In genomic region chr3:189981668-189982067, GRCh38 we compare ENCODE assay signal across 9 cellular contexts.
DNase-seq lines count a peak whose midpoint lies in the region; ATAC-seq and TF ChIP-seq lines count a peak whose summit lies in the region.
"Had no signal": no experiment of that assay in that cellular context is flagged by ENCODE, and none has a peak within 500 bp of the region (broad histone marks: within the 10 kb centered on the region; RNA-seq: fewer than 3 reads in every experiment).

No MANE protein-coding gene starts in this region.

- ATAC-seq in thoracic aorta (ENCODE audit: insufficient number of reproducible peaks, low FRiP score, low read depth) (peak; percentile 64), GM21529 (IDR thresholded peaks at IDR 0.05; ENCODE audit: unreplicated experiment) (no peak)

- in situ Hi-C loops in astrocyte of the spinal cord (cut with HindIII; ENCODE audit: low sequenced_read_pairs) = no loop called here

- no peaks in the 10 kb centered on the region for H3K9me3 ChIP-seq in thoracic aorta

- H3K4me3 ChIP-seq in astrocyte of the spinal cord (ENCODE audit: low read depth, low read length) (no peak overlapping the region), thoracic aorta (no peak overlapping the region)

- H3K27ac ChIP-seq in thoracic aorta = no peak overlapping the region

- H3K36me3 ChIP-seq in thoracic aorta = no peaks in the 10 kb centered on the region

- TF ChIP-seq CTCF in astrocyte of the spinal cord (IDR thresholded peaks at IDR 0.05; ENCODE audit: low read depth, low read length) (no peak), thoracic aorta (IDR thresholded peaks at IDR 0.05) (no peak)

- H3K4me1 ChIP-seq in thoracic aorta (ENCODE audit: control insufficient read depth in 1 of 2, low read depth in 2 of 2) = peaks cover 10 to 16% of the 10 kb centered on the region in 2 donors

- DNase-seq in HS-27A (ENCODE audit: low read depth) (peak; percentile 85), astrocyte of the spinal cord (ENCODE audit: low read depth, low spot score) (peak; percentile 91), kidney glomerular epithelial cell (lab: John Stamatoyannopoulos, UW) (peak; percentile 44), thoracic aorta (ENCODE audit: low spot score) (no peak), MV-4-11 (lab: John Stamatoyannopoulos, UW) (no peak), DMS 273 treated with DMSO at 0.1 percent for 48 hours (lab: John Stamatoyannopoulos, UW) (no peak)
- no peak for DNase-seq in stimulated activated CD4-positive, alpha-beta T cell treated with anti-CD3 and anti-CD28 coated beads, Interleukin-4, amount 100 ng/mL, for 24 hours
- DNase-seq: NCI-H2081 had no signal

- no peaks in the 10 kb centered on the region for H3K27me3 ChIP-seq in thoracic aorta (replicated peaks; ENCODE audit: insufficient read depth)

Comparison
In these comparisons a context has a peak if more than half of its experiments do, and no peak if none do; other contexts are left out.
1. DNase-seq: peak in HS-27A (single experiment), astrocyte of the spinal cord (single experiment) and kidney glomerular epithelial cell (single experiment); none in thoracic aorta (single experiment), stimulated activated CD4-positive, alpha-beta T cell treated with anti-CD3 and anti-CD28 coated beads, Interleukin-4, amount 100 ng/mL, for 24 hours (single experiment), MV-4-11 (single experiment) and DMS 273 treated with DMSO at 0.1 percent for 48 hours (single experiment).